In the genomic region with DNA sequence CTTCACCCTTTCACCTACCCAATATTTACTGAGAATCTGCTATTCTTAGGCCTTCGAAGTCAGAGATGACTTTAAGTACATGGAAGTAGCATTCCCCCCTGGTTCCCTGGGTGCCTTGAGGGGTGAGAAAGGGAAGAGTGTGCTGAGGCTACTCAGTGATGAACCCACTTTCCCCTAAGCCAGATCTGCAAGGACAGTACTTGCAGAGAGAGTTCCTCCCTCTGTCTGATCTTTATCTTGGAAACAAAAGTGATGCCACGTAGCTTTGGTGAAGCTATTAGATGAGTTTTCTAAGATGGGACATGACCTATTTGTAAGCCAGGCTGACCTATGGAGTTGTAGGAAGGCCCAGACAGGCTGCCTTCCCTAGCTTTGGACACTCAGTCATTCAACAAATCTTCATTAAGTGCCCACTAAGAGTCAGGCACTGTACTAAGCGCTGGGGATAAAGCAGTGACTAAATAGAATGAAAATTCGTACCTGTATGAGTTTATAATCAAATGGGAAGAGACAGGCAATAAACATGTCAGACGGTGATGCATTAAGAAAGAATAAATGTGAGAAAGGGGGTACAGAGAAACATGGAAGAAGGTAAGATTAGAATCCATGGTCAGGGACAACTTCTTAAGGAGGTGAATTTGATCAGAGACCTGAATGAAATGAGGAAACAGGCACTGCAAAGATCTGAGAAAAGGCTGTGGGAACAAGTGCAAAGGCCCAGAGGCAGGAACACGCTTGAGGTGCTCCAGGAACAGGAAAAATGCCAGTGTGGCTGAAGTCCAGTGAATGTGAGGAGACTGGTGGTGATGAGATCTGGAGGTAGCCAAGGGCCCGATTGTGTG, we compare ENCODE assay signal across 13 cellular contexts. TPM values are rescaled to one million over a fixed set of nuclear protein-coding genes. Genes with fewer than 3 reads are reported as not detected.
DNase-seq lines count a peak whose midpoint lies in the region; ATAC-seq and TF ChIP-seq lines count a peak whose summit lies in the region.
"Had no signal": no experiment of that assay in that cellular context is flagged by ENCODE, and none has a peak within 500 bp of the region (broad histone marks: within the 10 kb centered on the region; RNA-seq: fewer than 3 reads in every experiment).

No MANE protein-coding gene starts in this region.

- H3K4me3 Mint-ChIP-seq in activated CD8-positive, alpha-beta T cell treated with anti-CD3 and anti-CD28 coated beads for 36 hours, result no peak overlapping the region

- TF ChIP-seq EP300 in ovary (IDR thresholded peaks at IDR 0.05), result no peak

- no peaks in the 10 kb centered on the region for H3K27me3 Mint-ChIP-seq in activated CD8-positive, alpha-beta T cell treated with anti-CD3 and anti-CD28 coated beads for 36 hours

- H4K8ac ChIP-seq in mesenchymal stem cell (ENCODE audit: low read length), result peak overlapping the region; percentile 5

- H3K9me3 ChIP-seq in DND-41 (ENCODE audit: insufficient read depth, low read length, severe bottlenecking) (no peaks in the 10 kb centered on the region), mesenchymal stem cell (ENCODE audit: control insufficient read depth, low read length) (no peaks in the 10 kb centered on the region), ovary (no peaks in the 10 kb centered on the region)

- H2AK5ac ChIP-seq in mesenchymal stem cell (ENCODE audit: low read length, severe bottlenecking), result peak overlapping the region; percentile 46

- H3K18ac ChIP-seq in mesenchymal stem cell (ENCODE audit: low read depth in 1 of 2, low read length in 2 of 2), result peak overlapping the region; percentile 4 to 64

- peak overlapping the region in 1 of 2 experiments; percentile 51 for H3K23ac ChIP-seq in mesenchymal stem cell (ENCODE audit: low read length in 2 of 2)

- no peak overlapping the region for H4K91ac ChIP-seq in mesenchymal stem cell (ENCODE audit: low read length)

- H3K4me2 ChIP-seq in DND-41 (ENCODE audit: insufficient read depth, low read length) (peak overlapping the region; percentile 80), mesenchymal stem cell (ENCODE audit: low read length, poor library complexity, severe bottlenecking) (no peak overlapping the region)

- peak overlapping the region in 1 of 2 experiments; percentile 66; a peak in 2 of 4 replicates for H3K4me3 ChIP-seq in DND-41 (ENCODE audit: low read depth in 1 of 2, low read length in 2 of 2)
- no peak overlapping the region for H3K4me3 ChIP-seq in mesenchymal stem cell (ENCODE audit: insufficient read depth in 1 of 2, low read depth in 1 of 2, low read length in 2 of 2)
- no peak overlapping the region for H3K4me3 ChIP-seq in ovary

- H2AFZ ChIP-seq in DND-41 (ENCODE audit: low read depth, low read length), result no peak overlapping the region
- H2AFZ ChIP-seq in mesenchymal stem cell (ENCODE audit: low read depth, low read length), result no peak overlapping the region

- H3K36me3 ChIP-seq in DND-41 (ENCODE audit: insufficient read depth, low read length) (peaks cover 74% of the 10 kb centered on the region), mesenchymal stem cell (ENCODE audit: control insufficient read depth in 1 of 2, insufficient read depth in 2 of 2, low read depth in 1 of 2, low read length in 2 of 2) (peaks cover 62 to 84% of the 10 kb centered on the region in 2 experiments), ovary (no peaks in the 10 kb centered on the region)

- no peak overlapping the region for H3K14ac ChIP-seq in mesenchymal stem cell (ENCODE audit: low read length in 2 of 2)

- H2BK120ac ChIP-seq in mesenchymal stem cell (ENCODE audit: low read depth, low read length), result no peak overlapping the region

- no peak overlapping the region for H2BK5ac ChIP-seq in mesenchymal stem cell (ENCODE audit: low read depth, low read length, poor library complexity, severe bottlenecking)

- peak overlapping the region; percentile 50 for H3K27ac Mint-ChIP-seq in activated CD8-positive, alpha-beta T cell treated with anti-CD3 and anti-CD28 coated beads for 36 hours

- no peak overlapping the region for H2BK15ac ChIP-seq in mesenchymal stem cell (ENCODE audit: low read depth, poor library complexity, severe bottlenecking)

- H3K4me1 Mint-ChIP-seq in activated CD8-positive, alpha-beta T cell treated with anti-CD3 and anti-CD28 coated beads for 36 hours (ENCODE audit: low read depth), result peaks cover 89% of the 10 kb centered on the region

- H3K79me2 ChIP-seq in DND-41 (ENCODE audit: insufficient read depth, low read length), result peaks cover 86% of the 10 kb centered on the region

- peak; percentile 33 for DNase-seq in DND-41
- DNase-seq in activated CD8-positive, alpha-beta T cell treated with anti-CD3 and anti-CD28 coated beads for 36 hours, result no peak
- DNase-seq in mesenchymal stem cell, result no peak
- no peak for DNase-seq in NCI-H2081 treated with DMSO at 0.1 percent for 48 hours (lab: John Stamatoyannopoulos, UW)
- no peak for DNase-seq in COLO829 (ENCODE audit: low spot score)
- DNase-seq in ovary, result no peak
- DNase-seq in stimulated activated CD4-positive, alpha-beta T cell treated with anti-CD3 and anti-CD28 coated beads, Interleukin-2, amount 100 ng/mL, for 24 hours, result no peak
- DNase-seq: hypothalamus, NCI-H748 treated with DMSO at 0.1 percent for 48 hours, small intestine had no signal

- H3K27me3 ChIP-seq in DND-41 (ENCODE audit: insufficient read depth, low read length, poor library complexity) (no peaks in the 10 kb centered on the region), mesenchymal stem cell (ENCODE audit: control insufficient read depth in 1 of 2, insufficient read depth in 1 of 2, low read length in 2 of 2) (no peaks in the 10 kb centered on the region), ovary (no peaks in the 10 kb centered on the region)

- TF ChIP-seq CTCF in 22Rv1 (IDR thresholded peaks at IDR 0.05), result no peak
- no peak for TF ChIP-seq CTCF in DND-41 (IDR thresholded peaks at IDR 0.05; ENCODE audit: borderline replicate concordance, extremely low read depth, low read length, poor library complexity, severe bottlenecking)
- no peak for TF ChIP-seq CTCF in activated CD8-positive, alpha-beta T cell treated with anti-CD3 and anti-CD28 coated beads for 36 hours (IDR thresholded peaks at IDR 0.05)
- no peak for TF ChIP-seq CTCF in ovary (IDR thresholded peaks at IDR 0.05)

- CTCF ChIA-PET in activated CD8-positive, alpha-beta T cell treated with anti-CD3 and anti-CD28 coated beads for 36 hours (lab: Charles Lee), result interaction anchor here (1.0 to 1.5 kb wide), 5 partner anchors 11 to 47 kb away, joined by 3 to 8 read pairs (median 5); no protein-coding TSS in a partner anchor

- H3K79me1 ChIP-seq in mesenchymal stem cell (replicated peaks; ENCODE audit: low read length, poor library complexity, severe bottlenecking), result no peaks in the 10 kb centered on the region

- H2BK12ac ChIP-seq in mesenchymal stem cell (ENCODE audit: low read length in 2 of 2), result peak overlapping the region in 1 of 2 experiments; percentile 65

- TF ChIP-seq POLR2A in ovary (IDR thresholded peaks at IDR 0.05), result no peak

- POLR2A ChIA-PET in activated CD8-positive, alpha-beta T cell treated with anti-CD3 and anti-CD28 coated beads for 36 hours (lab: Charles Lee), result interaction anchor here (1.4 kb wide), 1 partner anchor 11 kb away, joined by 3 read pairs; no protein-coding TSS in a partner anchor

- ATAC-seq in DND-41 (ENCODE audit: insufficient read depth, low read depth), result no peak
- no peak for ATAC-seq in activated CD8-positive, alpha-beta T cell treated with anti-CD3 and anti-CD28 coated beads for 36 hours

- 89% methylated on average over 7 of the region's 7 CpGs for WGBS in mesenchymal stem cell
- WGBS in ovary, 3 donors, result 81 to 92% (median 85%) methylated on average over 7 of the region's 7 CpGs

- intact Hi-C loops in activated CD8-positive, alpha-beta T cell treated with anti-CD3 and anti-CD28 coated beads for 36 hours (cut with micrococcal nuclease), result no loop called here
- intact Hi-C loops in ovary (cut with DNase I), result no loop called here

- H3K9me3 Mint-ChIP-seq in activated CD8-positive, alpha-beta T cell treated with anti-CD3 and anti-CD28 coated beads for 36 hours, result no peaks in the 10 kb centered on the region

- H4K20me1 ChIP-seq in DND-41 (ENCODE audit: insufficient read depth, low read length), result no peaks in the 10 kb centered on the region

- H3K36me3 Mint-ChIP-seq in activated CD8-positive, alpha-beta T cell treated with anti-CD3 and anti-CD28 coated beads for 36 hours (ENCODE audit: low read depth), result peaks cover 81% of the 10 kb centered on the region

- H3K27ac ChIP-seq in 22Rv1 (peak overlapping the region; percentile 73), DND-41 (ENCODE audit: low read length) (peak overlapping the region; percentile 100), mesenchymal stem cell (ENCODE audit: low read length, poor library complexity, severe bottlenecking) (peak overlapping the region; percentile 41), ovary (no peak overlapping the region)
- H3K27ac ChIP-seq: HL-60 had no signal

- H3K4me1 ChIP-seq in DND-41 (ENCODE audit: insufficient read depth, low read length) (peaks cover 98% of the 10 kb centered on the region), mesenchymal stem cell (ENCODE audit: control insufficient read depth, insufficient read depth, low read depth, low read length) (peaks cover 49% of the 10 kb centered on the region), ovary (ENCODE audit: insufficient read depth) (peaks cover 29% of the 10 kb centered on the region)

- no peak overlapping the region for H3K4ac ChIP-seq in mesenchymal stem cell (ENCODE audit: low read depth in 1 of 2, low read length in 2 of 2)

- H3K9ac ChIP-seq in DND-41 (ENCODE audit: low read depth, low read length), result peak overlapping the region; percentile 95
- H3K9ac ChIP-seq in mesenchymal stem cell (ENCODE audit: low read length), result no peak overlapping the region

RNA-seq across cellular contexts. Expression of gene BCL2L1, which starts 42.2 kb away (rescaled TPM):
- 100 to 1,000 TPM; 182 TPM for total RNA-seq in activated CD8-positive, alpha-beta T cell treated with anti-CD3 and anti-CD28 coated beads for 36 hours
- 116 TPM for polyA plus RNA-seq in mesenchymal stem cell (2013, experiment 1 of 2)
- polyA plus RNA-seq in mesenchymal stem cell (2013, experiment 2 of 2), result 114 TPM
- total RNA-seq in ovary, result 10 to 100 TPM; 21.7 to 65.1 (median 40.4) TPM
- polyA plus RNA-seq in ovary, result 10 to 100 TPM; 31.6 to 35.6 TPM

RNA-seq across cellular contexts. Expression of gene COX4I2, which starts 42.8 kb away (rescaled TPM):
- not detected for total RNA-seq in activated CD8-positive, alpha-beta T cell treated with anti-CD3 and anti-CD28 coated beads for 36 hours
- polyA plus RNA-seq in mesenchymal stem cell (2013, experiment 1 of 2), result not detected
- not detected for polyA plus RNA-seq in mesenchymal stem cell (2013, experiment 2 of 2)
- 1 to 10 TPM in 6 of 7 donors, not detected in 1; 1.1 to 3.5 (median 2.1) TPM for total RNA-seq in ovary
- 1 to 10 TPM; 3.5 to 6.6 TPM for polyA plus RNA-seq in ovary
- total RNA-seq: T-helper 2 cell treated with Interferon-gamma antibody and Interleukin-4, amounts not matched to agents 100 ng/mL and 5 ng/mL, for 36 hours had no signal

RNA-seq across cellular contexts. Expression of gene TPX2, which starts 58.6 kb away (rescaled TPM):
- 100 to 1,000 TPM; 112 to 113 TPM for total RNA-seq in activated CD8-positive, alpha-beta T cell treated with anti-CD3 and anti-CD28 coated beads for 36 hours
- 20.9 TPM for polyA plus RNA-seq in mesenchymal stem cell (2013, experiment 1 of 2)
- 21.1 TPM for polyA plus RNA-seq in mesenchymal stem cell (2013, experiment 2 of 2)
- total RNA-seq in ovary, result 1 to 10 TPM in 2 of 7 donors, under 1 TPM in 5; 0.10 to 1.6 (median 0.47) TPM
- 1 to 10 TPM in 1 of 2 donors, under 1 TPM in 1; 0.91 to 5.2 TPM for polyA plus RNA-seq in ovary

Comparison
In these comparisons a context has a peak if more than half of its experiments do, and no peak if none do; other contexts are left out.
1. H3K27ac ChIP-seq: peak in 22Rv1 (single experiment), DND-41 (single experiment) and mesenchymal stem cell (single experiment); none in ovary (0 of 2).
2. RNA of gene TPX2, which starts 58.6 kb away (total RNA-seq): 112 to 113 TPM in activated CD8-positive, alpha-beta T cell treated with anti-CD3 and anti-CD28 coated beads for 36 hours; 0.10 to 1.6 TPM in ovary; every median in the first group is over 10 times any median in the second.